8 cellular contexts compared by ENCODE assay signal in the genomic region with DNA sequence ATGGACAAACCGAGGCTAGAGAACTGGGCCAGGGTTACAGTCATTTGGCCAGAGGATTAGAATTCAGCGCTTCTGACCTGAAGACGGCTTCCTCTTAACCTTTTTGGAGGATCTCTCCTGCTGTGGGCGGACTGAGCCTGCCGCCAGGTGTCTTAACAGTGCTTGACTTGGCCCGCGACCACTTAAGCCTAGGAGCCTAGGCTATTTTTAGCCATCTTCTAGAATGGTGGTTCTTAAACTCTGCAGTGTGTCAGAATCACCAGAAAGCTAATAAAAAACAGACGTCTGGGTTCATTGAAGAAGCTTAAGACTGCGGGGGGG. TPM values are rescaled to one million over a fixed set of nuclear protein-coding genes. Genes with fewer than 3 reads are reported as not detected.
DNase-seq lines count a peak whose midpoint lies in the region; ATAC-seq, FAIRE-seq and TF ChIP-seq lines count a peak whose summit lies in the region.

No MANE protein-coding gene starts in this region.

- DNase-seq in A549 (ENCODE audit: low read depth in 1 of 2, low spot score in 1 of 2) (peak; percentile 29 to 58), NCI-H526 (lab: John Stamatoyannopoulos, UW) (peak; percentile 22 to 59), ascending aorta (ENCODE audit: low spot score in 2 of 2) (no peak), kidney epithelial cell (ENCODE audit: low read depth) (no peak), SKM-1 treated with dmso at 0.1 percent for 144 hours (lab: John Stamatoyannopoulos, UW; ENCODE audit: unreplicated experiment) (no peak), mesenteric fat pad (ENCODE audit: low spot score) (no peak)

- no peak for TF ChIP-seq RAD21 in A549 (conservative IDR thresholded peaks at IDR 0.05 in 1 of 2, IDR thresholded peaks at IDR 0.05 in 1 of 2)

- peak overlapping the region; percentile 68 to 99 (median 94) for H3K9ac ChIP-seq in subcutaneous abdominal adipose tissue (ENCODE audit: low read length in 5 of 5)

- TF ChIP-seq POLR2A in A549 (IDR thresholded peaks at IDR 0.05; ENCODE audit: low read length) = no peak

- H3K36me3 ChIP-seq in ascending aorta (peaks cover 0 to 9% of the 10 kb centered on the region in 2 donors), kidney epithelial cell (ENCODE audit: control insufficient read depth, insufficient read depth, low read length) (no peaks in the 10 kb centered on the region), subcutaneous abdominal adipose tissue (ENCODE audit: control insufficient read depth in 5 of 5, insufficient read depth in 5 of 5, low read length in 5 of 5) (peaks cover 3 to 13% (median 8%) of the 10 kb centered on the region in 5 donors)

- 4% methylated on average over 9 of the region's 9 CpGs for WGBS in A549 (ENCODE audit: missing lambda C conversion rate)

- intact Hi-C loops in ascending aorta (cut with DNase I) = loop anchor here (10.0 kb wide), 1 partner anchor 266 kb away; no protein-coding TSS in a partner anchor

- POLR2A ChIA-PET in A549 (lab: Yijun Ruan, JAX) = interaction anchor here (0.9 to 1.6 kb wide), 4 partner anchors 11 to 36 kb away, joined by 3 to 11 read pairs (median 8); no protein-coding TSS in a partner anchor

- TF ChIP-seq CTCF in A549 (IDR thresholded peaks at IDR 0.05) = no peak
- no peak for TF ChIP-seq CTCF in ascending aorta (IDR thresholded peaks at IDR 0.05)
- peak; percentile 26 for TF ChIP-seq CTCF in kidney epithelial cell (IDR thresholded peaks at IDR 0.05; ENCODE audit: insufficient read depth, low read length, poor library complexity, severe bottlenecking)

- no peak for TF ChIP-seq EP300 in A549 (IDR thresholded peaks at IDR 0.05)

- H3K4me3 ChIP-seq in A549 (peak overlapping the region; percentile 98), ascending aorta (peak overlapping the region; percentile 93 to 99), kidney epithelial cell (ENCODE audit: low read depth, low read length) (peak overlapping the region; percentile 79), subcutaneous abdominal adipose tissue (ENCODE audit: low read depth in 1 of 5, low read length in 5 of 5) (peak overlapping the region; percentile 81 to 99 (median 96))

- peak; percentile 30 to 37; a peak in 5 of 6 replicates for ATAC-seq in A549
- ATAC-seq in GM19023 (IDR thresholded peaks at IDR 0.05; ENCODE audit: unreplicated experiment) = peak; percentile 6

- H3K4me1 ChIP-seq in A549 (peaks cover 31% of the 10 kb centered on the region), ascending aorta (peaks cover 0 to 19% of the 10 kb centered on the region in 2 donors), subcutaneous abdominal adipose tissue (ENCODE audit: control insufficient read depth in 5 of 5, insufficient read depth in 5 of 5, low read length in 5 of 5) (peaks cover 1 to 34% (median 20%) of the 10 kb centered on the region in 5 donors)

- CTCF ChIA-PET in A549 (lab: Yijun Ruan, JAX) = interaction anchor here (0.6 to 3.6 kb wide), 11 partner anchors 8 to 242 kb away, joined by 3 to 26 read pairs (median 3); no protein-coding TSS in a partner anchor

- H3K9me3 ChIP-seq in A549 (no peaks in the 10 kb centered on the region), ascending aorta (no peaks in the 10 kb centered on the region), subcutaneous abdominal adipose tissue (ENCODE audit: control insufficient read depth in 5 of 5, low read length in 5 of 5) (no peaks in the 10 kb centered on the region)

- no peak for FAIRE-seq in A549 (lab: Jason Lieb, UNC)

- H3K27me3 ChIP-seq in ascending aorta (no peaks in the 10 kb centered on the region), kidney epithelial cell (ENCODE audit: control insufficient read depth, insufficient read depth, low read length) (no peaks in the 10 kb centered on the region), subcutaneous abdominal adipose tissue (ENCODE audit: control insufficient read depth in 5 of 5, insufficient read depth in 4 of 5, low read length in 5 of 5) (no peaks in the 10 kb centered on the region)

- H3K27ac ChIP-seq in A549 (peak overlapping the region; percentile 97 to 98), ascending aorta (peak overlapping the region; percentile 84 to 96), subcutaneous abdominal adipose tissue (ENCODE audit: low read depth, low read length) (peak overlapping the region; percentile 88)

- peak overlapping the region; percentile 95 for H3K4me2 ChIP-seq in A549

TF ChIP-seq in A549, 52 proteins besides CTCF, POLR2A, EP300 and RAD21:
- TF ChIP-seq RARB (CRISPR knock-in tag; IDR thresholded peaks at IDR 0.05) (no peak), CBX8 (IDR thresholded peaks at IDR 0.05) (no peak), CBX2 (IDR thresholded peaks at IDR 0.05; ENCODE audit: borderline replicate concordance, low read depth) (no peak), HEYL (CRISPR knock-in tag; IDR thresholded peaks at IDR 0.05) (no peak), SMC3 (IDR thresholded peaks at IDR 0.05) (peak; percentile 30; the same call in 1 of the 3 replicates)

RNA-seq across cellular contexts. Expression of a gene that starts 0.7 kb away (rescaled TPM):
- polyA plus RNA-seq in A549 (2011; rRNA removed) = 164 and 190 TPM in 2 replicates
- 318 and 333 TPM in 2 replicates for polyA plus RNA-seq in A549 (2012; cell fraction: cytosol; rRNA removed)
- polyA plus RNA-seq in A549 (2012; cell fraction: nucleus; rRNA removed) = 328 and 364 TPM in 2 replicates
- 223 to 236 TPM (median 226 TPM) in 3 replicates for polyA plus RNA-seq in A549 (2017; fragmentation: RNase III; extraction: RNeasy Plus Mini Kit Qiagen cat#74134 plus additional on column Dnase treatment)
- polyA minus RNA-seq in A549 (2011; rRNA and poly(A)+ RNA removed) = 418 and 525 TPM in 2 replicates
- total RNA-seq in ascending aorta = 63.5 TPM
- total RNA-seq in kidney epithelial cell = 109 and 112 TPM in 2 replicates
- 128 TPM for total RNA-seq in mesenteric fat pad

RNA-seq across cellular contexts. Expression of a gene that starts 0.8 kb away (rescaled TPM):
- 73.8 and 76.8 TPM in 2 replicates for polyA plus RNA-seq in A549 (2011; rRNA removed)
- polyA plus RNA-seq in A549 (2012; cell fraction: cytosol; rRNA removed) = 40.4 and 43.5 TPM in 2 replicates
- 28.7 and 47.4 TPM in 2 replicates for polyA plus RNA-seq in A549 (2012; cell fraction: nucleus; rRNA removed)
- polyA plus RNA-seq in A549 (2017; fragmentation: RNase III; extraction: RNeasy Plus Mini Kit Qiagen cat#74134 plus additional on column Dnase treatment) = 36.0 to 39.9 TPM (median 39.1 TPM) in 3 replicates
- 23.3 and 32.1 TPM in 2 replicates for polyA minus RNA-seq in A549 (2011; rRNA and poly(A)+ RNA removed)
- 0.96 TPM for total RNA-seq in ascending aorta
- total RNA-seq in kidney epithelial cell = 58.1 and 71.7 TPM in 2 replicates
- 9.7 TPM for total RNA-seq in mesenteric fat pad

RNA-seq across cellular contexts. Expression of a gene that starts 54.2 kb away (rescaled TPM):
- polyA plus RNA-seq in A549 (2011; rRNA removed) (53.8 and 77.6 TPM in 2 replicates), A549 (2017; fragmentation: RNase III; extraction: RNeasy Plus Mini Kit Qiagen cat#74134 plus additional on column Dnase treatment) (35.1 to 48.0 TPM (median 46.0 TPM) in 3 replicates)
- 44.0 and 69.1 TPM in 2 replicates for polyA plus RNA-seq in A549 (2012; cell fraction: cytosol; rRNA removed)
- 86.4 and 96.6 TPM in 2 replicates for polyA plus RNA-seq in A549 (2012; cell fraction: nucleus; rRNA removed)
- 66.9 and 80.3 TPM in 2 replicates for polyA minus RNA-seq in A549 (2011; rRNA and poly(A)+ RNA removed)
- total RNA-seq in ascending aorta (24.2 TPM), kidney epithelial cell (17.4 and 24.2 TPM in 2 replicates), mesenteric fat pad (93.8 TPM)

Comparison
In these comparisons a context has a peak if more than half of its experiments do, and no peak if none do; other contexts are left out.
1. DNase-seq: peak in A549 (2 of 2) and NCI-H526 (2 of 2); none in ascending aorta (0 of 2), kidney epithelial cell (single experiment), SKM-1 treated with dmso at 0.1 percent for 144 hours (single experiment) and mesenteric fat pad (single experiment).
2. Peak in every context shown above with its lines, with median percentiles within 50 percentile points of each other: H3K27ac ChIP-seq and H3K4me3 ChIP-seq.